21 cellular contexts compared by ENCODE assay signal in the genomic region with DNA sequence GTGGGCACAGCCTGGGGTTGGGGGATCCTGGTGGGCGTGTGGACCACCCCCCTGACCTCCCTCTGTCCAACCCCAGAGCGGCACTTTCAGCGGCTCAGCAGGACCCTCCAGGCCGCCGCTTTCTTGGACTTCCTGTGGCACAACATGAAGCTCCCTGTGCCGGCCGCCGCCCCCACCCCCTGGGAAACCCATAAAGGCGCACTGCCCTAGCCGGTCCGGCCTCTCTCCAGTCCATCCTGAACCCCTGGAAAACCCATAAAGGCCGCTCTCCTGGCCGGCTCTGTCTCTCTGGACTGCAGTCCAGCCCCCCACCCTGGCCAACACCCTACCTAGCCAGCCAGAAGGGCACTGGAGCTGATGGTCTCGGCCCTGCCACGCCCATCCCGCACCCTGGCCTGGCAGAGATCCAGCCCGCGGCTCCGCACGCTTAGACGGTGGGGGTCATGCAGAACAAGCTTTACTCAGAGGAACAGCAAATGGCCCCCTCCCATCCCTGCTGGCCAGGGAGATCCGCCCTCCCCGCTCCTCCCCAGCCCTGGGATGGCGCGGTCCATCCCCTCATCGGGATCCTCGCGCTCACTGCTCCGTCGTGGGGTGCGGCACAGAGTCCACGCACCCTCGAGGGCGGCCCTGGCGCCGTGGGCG. TPM values are rescaled to one million over a fixed set of nuclear protein-coding genes. Genes with fewer than 3 reads are reported as not detected.
DNase-seq lines count a peak whose midpoint lies in the region; ATAC-seq and TF ChIP-seq lines count a peak whose summit lies in the region.
"Had no signal": no experiment of that assay in that cellular context is flagged by ENCODE, and none has a peak within 500 bp of the region (broad histone marks: within the 10 kb centered on the region; RNA-seq: fewer than 3 reads in every experiment).

No MANE protein-coding gene starts in this region.

- H3K4me1 Mint-ChIP-seq in GM23338, result peaks cover 19% of the 10 kb centered on the region
- peaks cover 19% of the 10 kb centered on the region for H3K4me1 Mint-ChIP-seq in WTC11

- no peak for TF ChIP-seq EP300 in SK-N-SH (IDR thresholded peaks at IDR 0.05; ENCODE audit: borderline replicate concordance in 1 of 2, low read depth in 1 of 2, low read length in 1 of 2)

- H3K4me3 ChIP-seq in GM23338 (peak overlapping the region; percentile 68), iPS-20b (ENCODE audit: low read length) (peak overlapping the region; percentile 56; the same call in 1 of the 2 replicates), prostate gland (peak overlapping the region; percentile 15 to 35), SK-N-SH (ENCODE audit: low read depth in 2 of 2, low read length in 1 of 2) (no peak overlapping the region)
- H3K4me3 ChIP-seq: heart left ventricle had no signal

- CTCF ChIA-PET in WTC11 (lab: Charles Lee) (interaction anchor here (1.1 to 4.4 kb wide), 6 partner anchors 14 to 196 kb away, joined by 3 to 19 read pairs (median 4); a partner anchor contains a TSS), SK-N-SH (lab: Yijun Ruan, JAX) (no interaction called here)

- peaks cover 16% of the 10 kb centered on the region for H3K4me1 ChIP-seq in GM23338 (ENCODE audit: insufficient read depth)
- H3K4me1 ChIP-seq in iPS-20b (ENCODE audit: insufficient read depth, low read length), result peaks cover 5% of the 10 kb centered on the region; the same call in 1 of the 2 replicates
- H3K4me1 ChIP-seq in prostate gland (replicated peaks), result no peaks in the 10 kb centered on the region
- H3K4me1 ChIP-seq in SK-N-SH (ENCODE audit: control insufficient read depth in 1 of 2, insufficient read depth in 2 of 2, low read depth in 1 of 2, low read length in 1 of 2), result peaks cover 0 to 8% of the 10 kb centered on the region in 2 experiments; a peak in 1 of 4 replicates

- intact Hi-C loops in prostate gland (cut with DNase I), result no loop called here

- DNase-seq in GM23338 (ENCODE audit: low spot score) (peak; percentile 59), WTC11 (ENCODE audit: low spot score) (peak; percentile 45), prostate gland (ENCODE audit: low spot score) (peak; percentile 66), islet precursor cell (no peak), SK-N-SH (no peak), T-helper 1 cell (no peak)
- DNase-seq: heart left ventricle, naive B cell, NCI-H226, posterior cingulate gyrus, spleen had no signal

- WGBS in prostate gland, result 71% methylated on average over 37 of the region's 37 CpGs
- WGBS in SK-N-SH (ENCODE audit: low lambda C conversion rate), result 98% methylated on average over 11 of the region's 37 CpGs

- H3K27ac Mint-ChIP-seq in GM23338 (no peak overlapping the region), WTC11 (no peak overlapping the region)
- H3K27ac Mint-ChIP-seq: activated CD8-positive, alpha-beta T cell treated with anti-CD3 and anti-CD28 coated beads for 36 hours; activated naive CD8-positive, alpha-beta T cell treated with anti-CD3 and anti-CD28 coated beads for 36 hours; activated T-cell treated with anti-CD3 and anti-CD28 coated beads, Interleukin-2, amount 50 U/mL, for 72 hours; CD4-positive, CD25-positive, alpha-beta regulatory T cell; naive B cell; T-cell had no signal

- no peak for TF ChIP-seq RAD21 in SK-N-SH (IDR thresholded peaks at IDR 0.05; ENCODE audit: low read length)

- ATAC-seq in GM23338, result peak; percentile 10
- ATAC-seq in WTC11, result peak; percentile 4
- no peak for ATAC-seq in GM21360 (IDR thresholded peaks at IDR 0.05; ENCODE audit: unreplicated experiment)
- ATAC-seq: activated CD8-positive, alpha-beta T cell treated with anti-CD3 and anti-CD28 coated beads for 36 hours; activated T-cell treated with anti-CD3 and anti-CD28 coated beads, Interleukin-2, amount 50 U/mL, for 72 hours; heart left ventricle had no signal

- H2AFZ ChIP-seq in GM23338, result no peak overlapping the region
- no peak overlapping the region for H2AFZ ChIP-seq in SK-N-SH (ENCODE audit: low read depth)

- H3K36me3 ChIP-seq in GM23338 (ENCODE audit: insufficient read depth) (no peaks in the 10 kb centered on the region), iPS-20b (ENCODE audit: insufficient read depth, low read depth, low read length) (peaks cover 36% of the 10 kb centered on the region), prostate gland (peaks cover 11 to 13% of the 10 kb centered on the region in 2 donors), SK-N-SH (replicated peaks in 1 of 2; ENCODE audit: control insufficient read depth in 1 of 2, insufficient read depth in 2 of 2, low read length in 1 of 2) (peaks cover 7 to 49% of the 10 kb centered on the region in 2 experiments)

- peaks cover 44% of the 10 kb centered on the region for H3K27me3 Mint-ChIP-seq in GM23338 (ENCODE audit: insufficient read depth, low read depth, poor library complexity)
- peaks cover 39% of the 10 kb centered on the region for H3K27me3 Mint-ChIP-seq in WTC11 (ENCODE audit: low read depth)

- no peaks in the 10 kb centered on the region for H3K9me2 ChIP-seq in GM23338 (ENCODE audit: insufficient read depth)
- no peaks in the 10 kb centered on the region for H3K9me2 ChIP-seq in SK-N-SH

- H3K9ac ChIP-seq in iPS-20b (ENCODE audit: low read depth, low read length), result no peak overlapping the region; the same call in 1 of the 2 replicates
- H3K9ac ChIP-seq in SK-N-SH, result no peak overlapping the region

- no peak for TF ChIP-seq POLR2A in prostate gland (IDR thresholded peaks at IDR 0.05)

- peaks cover 36% of the 10 kb centered on the region for H3K27me3 ChIP-seq in GM23338 (ENCODE audit: insufficient read depth)
- peaks cover 49% of the 10 kb centered on the region for H3K27me3 ChIP-seq in iPS-20b (ENCODE audit: insufficient read depth, low read length)
- H3K27me3 ChIP-seq in prostate gland (replicated peaks; ENCODE audit: insufficient read depth), result no peaks in the 10 kb centered on the region
- H3K27me3 ChIP-seq in SK-N-SH (ENCODE audit: insufficient read depth), result no peaks in the 10 kb centered on the region

- H3K79me2 ChIP-seq in GM23338 (replicated peaks; ENCODE audit: insufficient read depth), result peaks cover 2% of the 10 kb centered on the region
- peaks cover 6% of the 10 kb centered on the region; the same call in 1 of the 2 replicates for H3K79me2 ChIP-seq in SK-N-SH (ENCODE audit: insufficient read depth)

- TF ChIP-seq CTCF in GM23338 (conservative IDR thresholded peaks at IDR 0.05; ENCODE audit: low read depth in 2 of 2) (no peak), WTC11 (IDR thresholded peaks at IDR 0.05) (no peak), prostate gland (IDR thresholded peaks at IDR 0.05) (no peak), SK-N-SH (IDR thresholded peaks at IDR 0.05) (no peak)

- H3F3A ChIP-seq in GM23338 (replicated peaks; ENCODE audit: low read depth), result peaks cover 23% of the 10 kb centered on the region
- peaks cover 14% of the 10 kb centered on the region for H3F3A ChIP-seq in SK-N-SH (replicated peaks; ENCODE audit: insufficient read depth)

- peaks cover 11% of the 10 kb centered on the region; the same call in 2 of the 3 replicates for H3K36me3 Mint-ChIP-seq in GM23338 (ENCODE audit: low read depth)
- H3K36me3 Mint-ChIP-seq in WTC11, result peaks cover 10% of the 10 kb centered on the region

- H3K9me3 ChIP-seq in iPS-20b (ENCODE audit: insufficient read depth, low read depth, low read length) (no peaks in the 10 kb centered on the region), prostate gland (no peaks in the 10 kb centered on the region), SK-N-SH (no peaks in the 10 kb centered on the region)
- H3K9me3 ChIP-seq: heart left ventricle, left lung, spleen, tibial nerve had no signal

- H3K4me3 Mint-ChIP-seq in GM23338 (peak overlapping the region; percentile 38; the same call in 2 of the 3 replicates), WTC11 (peak overlapping the region; percentile 42)
- H3K4me3 Mint-ChIP-seq: activated CD8-positive, alpha-beta T cell treated with anti-CD3 and anti-CD28 coated beads for 36 hours; activated naive CD8-positive, alpha-beta T cell treated with anti-CD3 and anti-CD28 coated beads for 36 hours; activated T-cell treated with anti-CD3 and anti-CD28 coated beads, Interleukin-2, amount 50 U/mL, for 72 hours; CD4-positive, CD25-positive, alpha-beta regulatory T cell; T-cell had no signal

- H4K20me1 ChIP-seq in GM23338 (replicated peaks; ENCODE audit: insufficient read depth) (no peaks in the 10 kb centered on the region; the same call in none of the 2 replicates), SK-N-SH (ENCODE audit: insufficient read depth) (no peaks in the 10 kb centered on the region)

- H3K9me3 Mint-ChIP-seq in GM23338, result no peaks in the 10 kb centered on the region
- H3K9me3 Mint-ChIP-seq in WTC11, result no peaks in the 10 kb centered on the region
- H3K9me3 Mint-ChIP-seq: activated CD8-positive, alpha-beta T cell treated with anti-CD3 and anti-CD28 coated beads for 36 hours; activated naive CD8-positive, alpha-beta T cell treated with anti-CD3 and anti-CD28 coated beads for 36 hours; activated T-cell treated with anti-CD3 and anti-CD28 coated beads, Interleukin-2, amount 50 U/mL, for 72 hours; CD4-positive, CD25-positive, alpha-beta regulatory T cell; T-cell had no signal

- POLR2A ChIA-PET in WTC11 (lab: Charles Lee), result interaction anchor here (1.1 to 1.6 kb wide), 3 partner anchors 13 to 35 kb away, joined by 3 to 7 read pairs (median 3); a partner anchor contains a TSS
- POLR2A ChIA-PET in SK-N-SH (lab: Yijun Ruan, JAX), result no interaction called here

- no peak overlapping the region for H3K27ac ChIP-seq in GM23338 (ENCODE audit: low read depth)
- H3K27ac ChIP-seq in iPS-20b (ENCODE audit: low read length), result no peak overlapping the region
- peak overlapping the region; percentile 52 to 77 for H3K27ac ChIP-seq in prostate gland
- no peak overlapping the region for H3K27ac ChIP-seq in SK-N-SH (ENCODE audit: low read depth in 2 of 2, low read length in 1 of 2)
- H3K27ac ChIP-seq: heart left ventricle, spleen, VCaP had no signal

- H3K4me2 ChIP-seq in GM23338 (peak overlapping the region; percentile 89), SK-N-SH (no peak overlapping the region)

RNA-seq across cellular contexts. Expression of a gene that starts 2.7 kb away (rescaled TPM):
- total RNA-seq in GM23338 (2014; rRNA removed; shearing (Covaris generic)), result 1.2 and 2.0 TPM in 2 replicates
- polyA plus RNA-seq in GM23338 (2016; fragmentation: Nextera tagmentation; extraction: Ambion mirVana), result 2.0 and 2.6 TPM in 2 replicates
- 5.7 to 7.7 TPM (median 6.9 TPM) in 3 replicates for total RNA-seq in WTC11 (2021)
- total RNA-seq in prostate gland, result 1 to 10 TPM in 1 of 2 donors, under 1 TPM in 1; 0.32 to 5.0 TPM
- 0.19 and 0.21 TPM in 2 replicates for polyA plus RNA-seq in SK-N-SH (2012; rRNA removed)
- polyA plus RNA-seq in SK-N-SH (2012; cell fraction: cytosol; rRNA removed), result 0.05 TPM in 1 of 2 replicates, not detected in the other
- polyA plus RNA-seq in SK-N-SH (2012; cell fraction: nucleus; rRNA removed), result 1.6 and 1.8 TPM in 2 replicates
- total RNA-seq: heart left ventricle had no signal

RNA-seq across cellular contexts. Expression of a gene that starts 5.4 kb away (rescaled TPM):
- total RNA-seq in GM23338 (2014; rRNA removed; shearing (Covaris generic)), result 40.1 and 53.2 TPM in 2 replicates
- 64.5 and 68.5 TPM in 2 replicates for polyA plus RNA-seq in GM23338 (2016; fragmentation: Nextera tagmentation; extraction: Ambion mirVana)
- total RNA-seq in WTC11 (2021), result 56.0 to 58.5 TPM (median 57.0 TPM) in 3 replicates
- 10 to 100 TPM; 21.1 to 26.6 TPM for total RNA-seq in prostate gland
- polyA plus RNA-seq in SK-N-SH (2012; rRNA removed), result 13.3 and 20.4 TPM in 2 replicates
- 12.2 and 13.2 TPM in 2 replicates for polyA plus RNA-seq in SK-N-SH (2012; cell fraction: cytosol; rRNA removed)
- polyA plus RNA-seq in SK-N-SH (2012; cell fraction: nucleus; rRNA removed), result 20.2 and 20.6 TPM in 2 replicates

RNA-seq across cellular contexts. Expression of a gene that starts 6.7 kb away (rescaled TPM):
- 122 and 157 TPM in 2 replicates for total RNA-seq in GM23338 (2014; rRNA removed; shearing (Covaris generic))
- polyA plus RNA-seq in GM23338 (2016; fragmentation: Nextera tagmentation; extraction: Ambion mirVana) (67.0 and 68.8 TPM in 2 replicates), SK-N-SH (2012; rRNA removed) (36.7 and 37.1 TPM in 2 replicates)
- total RNA-seq in WTC11 (2021) (67.6 to 73.4 TPM (median 71.3 TPM) in 3 replicates), prostate gland (10 to 100 TPM; 54.3 to 57.1 TPM)
- 9.7 and 21.1 TPM in 2 replicates for polyA plus RNA-seq in SK-N-SH (2012; cell fraction: cytosol; rRNA removed)
- polyA plus RNA-seq in SK-N-SH (2012; cell fraction: nucleus; rRNA removed), result 91.7 and 142 TPM in 2 replicates

RNA-seq across cellular contexts. Expression of a gene that starts 11.2 kb away (rescaled TPM):
- 72.2 and 77.7 TPM in 2 replicates for total RNA-seq in GM23338 (2014; rRNA removed; shearing (Covaris generic))
- 44.7 and 45.4 TPM in 2 replicates for polyA plus RNA-seq in GM23338 (2016; fragmentation: Nextera tagmentation; extraction: Ambion mirVana)
- total RNA-seq in WTC11 (2021), result 41.5 to 53.5 TPM (median 51.2 TPM) in 3 replicates
- total RNA-seq in prostate gland, result 10 to 100 TPM in 1 of 2 donors, 1 to 10 TPM in 1; 4.0 to 16.1 TPM
- polyA plus RNA-seq in SK-N-SH (2012; rRNA removed), result 10.7 and 10.8 TPM in 2 replicates
- polyA plus RNA-seq in SK-N-SH (2012; cell fraction: cytosol; rRNA removed), result 5.5 and 7.5 TPM in 2 replicates
- 21.8 and 29.3 TPM in 2 replicates for polyA plus RNA-seq in SK-N-SH (2012; cell fraction: nucleus; rRNA removed)

RNA-seq across cellular contexts. Expression of a gene that starts 11.9 kb away (rescaled TPM):
- total RNA-seq in GM23338 (2014; rRNA removed; shearing (Covaris generic)), result not detected in 2 replicates
- not detected in 2 replicates for polyA plus RNA-seq in GM23338 (2016; fragmentation: Nextera tagmentation; extraction: Ambion mirVana)
- 0.31 TPM in 1 of 3 replicates, not detected in the others for total RNA-seq in WTC11 (2021)
- 1 to 10 TPM in 1 of 2 donors, not detected in 1; 7.2 TPM for total RNA-seq in prostate gland
- polyA plus RNA-seq in SK-N-SH (2012; rRNA removed), result 0.07 TPM in 1 of 2 replicates, not detected in the other
- polyA plus RNA-seq in SK-N-SH (2012; cell fraction: cytosol; rRNA removed), result not detected in 2 replicates
- polyA plus RNA-seq in SK-N-SH (2012; cell fraction: nucleus; rRNA removed), result 0.23 and 0.88 TPM in 2 replicates
- total RNA-seq: activated CD8-positive, alpha-beta T cell treated with anti-CD3 and anti-CD28 coated beads for 36 hours; activated naive CD8-positive, alpha-beta T cell treated with anti-CD3 and anti-CD28 coated beads for 36 hours; CD4-positive, CD25-positive, alpha-beta regulatory T cell; heart left ventricle; left lung; spleen; tibial nerve had no signal
- polyA plus RNA-seq: CD4-positive, CD25-positive, alpha-beta regulatory T cell; heart left ventricle had no signal

Comparison
In these comparisons a context has a peak if more than half of its experiments do, and no peak if none do; other contexts are left out.
1. DNase-seq: peak in GM23338 (single experiment), WTC11 (single experiment) and prostate gland (single experiment); none in islet precursor cell (single experiment), SK-N-SH (single experiment) and T-helper 1 cell (0 of 5).
2. H3K27ac ChIP-seq: peak in prostate gland (2 of 2); none in GM23338 (single experiment), iPS-20b (single experiment) and SK-N-SH (0 of 2).
3. H3K4me3 ChIP-seq: peak in GM23338 (single experiment), iPS-20b (single experiment) and prostate gland (2 of 2); none in SK-N-SH (0 of 2).